9 cellular contexts compared by ENCODE assay signal in genomic region chr2:55431982-55432627, GRCh38. TPM values are rescaled to one million over a fixed set of nuclear protein-coding genes. Genes with fewer than 3 reads are reported as not detected.
DNase-seq lines count a peak whose midpoint lies in the region; ATAC-seq and TF ChIP-seq lines count a peak whose summit lies in the region.
"Had no signal": no experiment of that assay in that cellular context is flagged by ENCODE, and none has a peak within 500 bp of the region (broad histone marks: within the 10 kb centered on the region; RNA-seq: fewer than 3 reads in every experiment).

No MANE protein-coding gene starts in this region.

- POLR2A ChIA-PET in A673 (lab: Charles Lee; ENCODE audit: low non-redundant PET) = no interaction called here
- POLR2A ChIA-PET in activated CD8-positive, alpha-beta T cell treated with anti-CD3 and anti-CD28 coated beads, Interleukin-2, amount 10 ng/mL, durations not matched to agents 7 days and 5 days (lab: Charles Lee) = interaction anchor here (0.6 kb wide), 1 partner anchor 52 kb away, joined by 3 read pairs; no protein-coding TSS in a partner anchor

- H3K36me3 ChIP-seq in A673 (ENCODE audit: insufficient read depth, low read length, poor library complexity, severe bottlenecking) = no peaks in the 10 kb centered on the region
- H3K36me3 ChIP-seq in right atrium auricular region = no peaks in the 10 kb centered on the region
- H3K36me3 ChIP-seq: HAP-1 had no signal

- peaks cover 6% of the 10 kb centered on the region for H3K4me1 Mint-ChIP-seq in activated CD8-positive, alpha-beta T cell treated with anti-CD3 and anti-CD28 coated beads, Interleukin-2, amount 10 ng/mL, durations not matched to agents 7 days and 5 days (ENCODE audit: low read depth)

- peaks cover 9% of the 10 kb centered on the region for H3K4me1 ChIP-seq in A673 (ENCODE audit: insufficient read depth, low read length, poor library complexity, severe bottlenecking)
- no peaks in the 10 kb centered on the region for H3K4me1 ChIP-seq in right atrium auricular region
- H3K4me1 ChIP-seq: HAP-1 had no signal

- H3K27me3 ChIP-seq in A673 (replicated peaks; ENCODE audit: insufficient read depth, low read depth, low read length, poor library complexity) = no peaks in the 10 kb centered on the region
- H3K27me3 ChIP-seq in right atrium auricular region = no peaks in the 10 kb centered on the region

- H3K4me3 ChIP-seq in A673 (ENCODE audit: low read depth, low read length, poor library complexity, severe bottlenecking) (no peak overlapping the region), GM12875 (ENCODE audit: low read depth, low read length) (no peak overlapping the region), right atrium auricular region (no peak overlapping the region)
- H3K4me3 ChIP-seq: HAP-1 had no signal

- peak; percentile 46 for DNase-seq in A673 (ENCODE audit: low spot score)
- peak; percentile 35 for DNase-seq in HT1080 (ENCODE audit: low read depth)
- no peak for DNase-seq in activated CD8-positive, alpha-beta T cell treated with anti-CD3 and anti-CD28 coated beads, Interleukin-2, amount 10 ng/mL, durations not matched to agents 7 days and 5 days
- no peak for DNase-seq in right atrium auricular region (ENCODE audit: low spot score)
- peak; percentile 80 for DNase-seq in superior temporal gyrus (ENCODE audit: extremely low spot score)
- no peak for DNase-seq in NCI-H2196 (lab: John Stamatoyannopoulos, UW; ENCODE audit: unreplicated experiment)
- no peak for DNase-seq in activated CD4-positive, CD25-positive, alpha-beta regulatory T cell (lab: John Stamatoyannopoulos, UW)

- H3K9me3 ChIP-seq in A673 (ENCODE audit: low read depth, low read length, poor library complexity, severe bottlenecking) (no peaks in the 10 kb centered on the region), right atrium auricular region (no peaks in the 10 kb centered on the region)
- H3K9me3 ChIP-seq: HAP-1 had no signal

- intact Hi-C loops in A673 (cut with micrococcal nuclease; ENCODE audit: unreplicated experiment) = loop anchor here (10.0 kb wide), 1 partner anchor 167 kb away; the partner anchor contains the start of gene MTIF2

- H3K36me3 Mint-ChIP-seq in activated CD8-positive, alpha-beta T cell treated with anti-CD3 and anti-CD28 coated beads, Interleukin-2, amount 10 ng/mL, durations not matched to agents 7 days and 5 days (ENCODE audit: low read depth) = no peaks in the 10 kb centered on the region

- no peak overlapping the region for H3K4me3 Mint-ChIP-seq in activated CD8-positive, alpha-beta T cell treated with anti-CD3 and anti-CD28 coated beads, Interleukin-2, amount 10 ng/mL, durations not matched to agents 7 days and 5 days

- no peaks in the 10 kb centered on the region for H3K9me3 Mint-ChIP-seq in activated CD8-positive, alpha-beta T cell treated with anti-CD3 and anti-CD28 coated beads, Interleukin-2, amount 10 ng/mL, durations not matched to agents 7 days and 5 days (ENCODE audit: insufficient read depth)

- peak; percentile 73 for TF ChIP-seq CTCF in A673 (conservative IDR thresholded peaks at IDR 0.05; ENCODE audit: low read depth, low read length)
- peak; percentile 53; the same call in 1 of the 2 replicates for TF ChIP-seq CTCF in GM12875 (IDR thresholded peaks at IDR 0.05; ENCODE audit: borderline replicate concordance, insufficient read depth, low read depth, low read length)
- TF ChIP-seq CTCF in right atrium auricular region (IDR thresholded peaks at IDR 0.05) = peak; percentile 36 to 69

- H3K27ac ChIP-seq in A673 (ENCODE audit: low read depth, low read length, poor library complexity, severe bottlenecking) (no peak overlapping the region), right atrium auricular region (no peak overlapping the region)

- peak; percentile 61 for ATAC-seq in activated CD8-positive, alpha-beta T cell treated with anti-CD3 and anti-CD28 coated beads, Interleukin-2, amount 10 ng/mL, durations not matched to agents 7 days and 5 days

- no TSS peak for BruUV-seq in A673 (replicated peaks; lab: Mats Ljungman, UMichigan)

- H3K27ac Mint-ChIP-seq in activated CD8-positive, alpha-beta T cell treated with anti-CD3 and anti-CD28 coated beads, Interleukin-2, amount 10 ng/mL, durations not matched to agents 7 days and 5 days = no peak overlapping the region

- no peaks in the 10 kb centered on the region for H3K27me3 Mint-ChIP-seq in activated CD8-positive, alpha-beta T cell treated with anti-CD3 and anti-CD28 coated beads, Interleukin-2, amount 10 ng/mL, durations not matched to agents 7 days and 5 days (ENCODE audit: low read depth)

- CTCF ChIA-PET in A673 (lab: Charles Lee) = interaction anchor here (0.6 kb wide), 1 partner anchor 32 kb away, joined by 3 read pairs; no protein-coding TSS in a partner anchor
- CTCF ChIA-PET in activated CD8-positive, alpha-beta T cell treated with anti-CD3 and anti-CD28 coated beads, Interleukin-2, amount 10 ng/mL, durations not matched to agents 7 days and 5 days (lab: Charles Lee) = interaction anchor here (0.8 to 1.5 kb wide), 7 partner anchors 12 to 425 kb away, joined by 3 to 4 read pairs (median 3); partner anchors contain the start of gene CCDC88A

RNA-seq across cellular contexts. Expression of gene CCDC88A, which starts 12.4 kb away (rescaled TPM):
- total RNA-seq in A673 (2021) (84.5 and 96.9 TPM in 2 replicates), right atrium auricular region (10 to 100 TPM; 21.5 to 26.4 TPM)
- total RNA-seq in HT1080 (2014; rRNA removed; shearing (Covaris generic)) = 26.4 and 28.5 TPM in 2 replicates
- polyA plus RNA-seq in HT1080 (2015; cell fraction: cytosol; rRNA removed) = 15.3 and 18.7 TPM in 2 replicates
- polyA plus RNA-seq in HT1080 (2015; cell fraction: nucleus; rRNA removed) = 40.2 and 40.6 TPM in 2 replicates
- total RNA-seq in activated CD8-positive, alpha-beta T cell treated with anti-CD3 and anti-CD28 coated beads, Interleukin-2, amount 10 ng/mL, durations not matched to agents 7 days and 5 days = 10 to 100 TPM; 12.0 to 12.9 TPM

Comparison
In these comparisons a context has a peak if more than half of its experiments do, and no peak if none do; other contexts are left out.
1. DNase-seq: peak in A673 (single experiment), HT1080 (single experiment) and superior temporal gyrus (single experiment); none in activated CD8-positive, alpha-beta T cell treated with anti-CD3 and anti-CD28 coated beads, Interleukin-2, amount 10 ng/mL, durations not matched to agents 7 days and 5 days (single experiment), right atrium auricular region (single experiment), NCI-H2196 (single experiment) and activated CD4-positive, CD25-positive, alpha-beta regulatory T cell (0 of 4).
2. Peak in every context shown above with its lines, with median percentiles within 50 percentile points of each other: CTCF ChIP-seq.